In the genomic region with DNA sequence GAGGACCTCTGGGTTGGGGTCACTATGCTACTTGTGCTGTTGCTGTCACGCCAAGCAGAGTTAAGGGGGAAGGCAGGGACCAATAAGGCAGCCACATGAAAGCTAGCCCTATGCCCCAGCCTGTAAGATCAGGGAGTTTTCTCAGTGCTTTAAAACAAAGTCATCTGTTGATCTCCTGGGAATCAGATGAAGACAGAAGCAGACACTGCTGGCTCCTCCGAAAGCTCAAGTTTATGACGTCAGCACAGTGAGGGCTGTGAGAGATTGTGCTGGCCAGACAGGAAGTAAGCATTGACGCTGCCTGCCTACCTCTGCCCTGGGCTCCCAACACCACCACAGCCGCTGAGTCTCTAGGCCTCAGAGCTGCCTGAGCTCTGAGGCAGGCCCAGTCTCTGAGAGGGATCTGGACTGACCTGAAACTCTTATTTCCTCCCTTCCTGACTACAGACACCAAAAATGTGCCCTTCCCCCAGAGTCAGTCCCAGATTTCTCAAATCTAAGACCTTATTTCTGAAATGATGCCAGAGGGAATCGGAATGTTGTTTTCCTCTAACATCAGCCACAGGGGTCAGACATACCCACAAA, we compare ENCODE assay signal across 1 cellular context.
A peak's percentile ranks its signal among the peaks of the same experiment; 100 is the strongest.
TF ChIP-seq lines count a peak whose summit lies in the region.

No MANE protein-coding gene starts in this region.

TF ChIP-seq in SK-N-SH treated with all-trans-retinoic acid at 6 μM for 48 hours, 23 proteins besides CTCF, POLR2A, EP300 and RAD21 (continued from another document):
- TF ChIP-seq, protein P1, sequence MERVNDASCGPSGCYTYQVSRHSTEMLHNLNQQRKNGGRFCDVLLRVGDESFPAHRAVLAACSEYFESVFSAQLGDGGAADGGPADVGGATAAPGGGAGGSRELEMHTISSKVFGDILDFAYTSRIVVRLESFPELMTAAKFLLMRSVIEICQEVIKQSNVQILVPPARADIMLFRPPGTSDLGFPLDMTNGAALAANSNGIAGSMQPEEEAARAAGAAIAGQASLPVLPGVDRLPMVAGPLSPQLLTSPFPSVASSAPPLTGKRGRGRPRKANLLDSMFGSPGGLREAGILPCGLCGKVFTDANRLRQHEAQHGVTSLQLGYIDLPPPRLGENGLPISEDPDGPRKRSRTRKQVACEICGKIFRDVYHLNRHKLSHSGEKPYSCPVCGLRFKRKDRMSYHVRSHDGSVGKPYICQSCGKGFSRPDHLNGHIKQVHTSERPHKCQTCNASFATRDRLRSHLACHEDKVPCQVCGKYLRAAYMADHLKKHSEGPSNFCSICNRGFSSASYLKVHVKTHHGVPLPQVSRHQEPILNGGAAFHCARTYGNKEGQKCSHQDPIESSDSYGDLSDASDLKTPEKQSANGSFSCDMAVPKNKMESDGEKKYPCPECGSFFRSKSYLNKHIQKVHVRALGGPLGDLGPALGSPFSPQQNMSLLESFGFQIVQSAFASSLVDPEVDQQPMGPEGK (CRISPR knock-in tag; IDR thresholded peaks at IDR 0.05; ENCODE audit: borderline replicate concordance) = no peak
- TF ChIP-seq BACH2 (CRISPR knock-in tag; IDR thresholded peaks at IDR 0.05; ENCODE audit: borderline replicate concordance) (no peak), ESRRG (CRISPR knock-in tag; IDR thresholded peaks at IDR 0.05) (no peak), ISL1 (CRISPR knock-in tag; IDR thresholded peaks at IDR 0.05) (peak; percentile 12; the same call in 1 of the 2 replicates), ZNF565 (CRISPR knock-in tag; conservative IDR thresholded peaks at IDR 0.05; ENCODE audit: low read depth) (no peak), TCF4 (CRISPR knock-in tag; IDR thresholded peaks at IDR 0.05; ENCODE audit: borderline replicate concordance) (no peak), ARNTL (CRISPR knock-in tag; IDR thresholded peaks at IDR 0.05; ENCODE audit: borderline replicate concordance, low read depth) (no peak), ZC3H10 (CRISPR knock-in tag; IDR thresholded peaks at IDR 0.05) (no peak), ZNF8 (CRISPR knock-in tag; IDR thresholded peaks at IDR 0.05) (no peak), ZFP3 (CRISPR knock-in tag; IDR thresholded peaks at IDR 0.05) (peak; percentile 75)
- TF ChIP-seq, protein P2, sequence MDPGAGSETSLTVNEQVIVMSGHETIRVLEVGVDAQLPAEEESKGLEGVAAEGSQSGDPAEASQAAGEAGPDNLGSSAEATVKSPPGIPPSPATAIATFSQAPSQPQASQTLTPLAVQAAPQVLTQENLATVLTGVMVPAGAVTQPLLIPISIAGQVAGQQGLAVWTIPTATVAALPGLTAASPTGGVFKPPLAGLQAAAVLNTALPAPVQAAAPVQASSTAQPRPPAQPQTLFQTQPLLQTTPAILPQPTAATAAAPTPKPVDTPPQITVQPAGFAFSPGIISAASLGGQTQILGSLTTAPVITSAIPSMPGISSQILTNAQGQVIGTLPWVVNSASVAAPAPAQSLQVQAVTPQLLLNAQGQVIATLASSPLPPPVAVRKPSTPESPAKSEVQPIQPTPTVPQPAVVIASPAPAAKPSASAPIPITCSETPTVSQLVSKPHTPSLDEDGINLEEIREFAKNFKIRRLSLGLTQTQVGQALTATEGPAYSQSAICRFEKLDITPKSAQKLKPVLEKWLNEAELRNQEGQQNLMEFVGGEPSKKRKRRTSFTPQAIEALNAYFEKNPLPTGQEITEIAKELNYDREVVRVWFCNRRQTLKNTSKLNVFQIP (CRISPR knock-in tag; IDR thresholded peaks at IDR 0.05; ENCODE audit: borderline replicate concordance, low read depth) = no peak
- TF ChIP-seq, protein P3, sequence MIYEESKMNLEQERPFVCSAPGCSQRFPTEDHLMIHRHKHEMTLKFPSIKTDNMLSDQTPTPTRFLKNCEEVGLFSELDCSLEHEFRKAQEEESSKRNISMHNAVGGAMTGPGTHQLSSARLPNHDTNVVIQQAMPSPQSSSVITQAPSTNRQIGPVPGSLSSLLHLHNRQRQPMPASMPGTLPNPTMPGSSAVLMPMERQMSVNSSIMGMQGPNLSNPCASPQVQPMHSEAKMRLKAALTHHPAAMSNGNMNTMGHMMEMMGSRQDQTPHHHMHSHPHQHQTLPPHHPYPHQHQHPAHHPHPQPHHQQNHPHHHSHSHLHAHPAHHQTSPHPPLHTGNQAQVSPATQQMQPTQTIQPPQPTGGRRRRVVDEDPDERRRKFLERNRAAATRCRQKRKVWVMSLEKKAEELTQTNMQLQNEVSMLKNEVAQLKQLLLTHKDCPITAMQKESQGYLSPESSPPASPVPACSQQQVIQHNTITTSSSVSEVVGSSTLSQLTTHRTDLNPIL (CRISPR knock-in tag; IDR thresholded peaks at IDR 0.05; ENCODE audit: low read depth) = peak; percentile 33; the same call in 1 of the 2 replicates
